In genomic region chr17:27760069-27760885, GRCh38 we compare ENCODE assay signal across 8 cellular contexts. TPM values are rescaled to one million over a fixed set of nuclear protein-coding genes. Genes with fewer than 3 reads are reported as not detected.
DNase-seq lines count a peak whose midpoint lies in the region; ATAC-seq and TF ChIP-seq lines count a peak whose summit lies in the region.

No MANE protein-coding gene starts in this region.

- H2BK5ac ChIP-seq in trophoblast cell (ENCODE audit: low read depth, low read length, poor library complexity), result no peak overlapping the region

- ATAC-seq in gastroesophageal sphincter (no peak), upper lobe of left lung (ENCODE audit: low FRiP score in 2 of 2) (peak; percentile 31 to 67)

- 38 to 82% methylated on average over 6 to 9 of the region's 28 CpGs for WGBS in gastroesophageal sphincter (ENCODE audit: low coverage in 1 of 2), 2 donors
- no CpG with 5 or more reads among the region's 28 CpGs for WGBS in trophoblast cell (ENCODE audit: extremely low coverage, insufficient coverage, insufficient read length)
- 50 to 53% methylated on average over 23 to 28 of the region's 28 CpGs for WGBS in upper lobe of left lung, 2 donors

- in situ Hi-C loops in HAP-1 (cut with MboI; ENCODE audit: low sequenced_read_pairs), result loop anchor here (5.0 kb wide), 1 partner anchor 117 kb away; no protein-coding TSS in a partner anchor

- H4K12ac ChIP-seq in trophoblast cell (ENCODE audit: low read depth, low read length), result no peak overlapping the region

- no peak overlapping the region for H2AFZ ChIP-seq in trophoblast cell (ENCODE audit: insufficient read depth, low read length, poor library complexity)

- H2BK12ac ChIP-seq in trophoblast cell (ENCODE audit: low read length), result no peak overlapping the region

- H2AK5ac ChIP-seq in trophoblast cell (ENCODE audit: low read length), result no peak overlapping the region

- H3K27me3 Mint-ChIP-seq in CD14-positive monocyte (ENCODE audit: low read depth in 3 of 3), result peaks cover 0 to 5% (median 3%) of the 10 kb centered on the region in 3 donors

- H3K79me1 ChIP-seq in trophoblast cell (ENCODE audit: low read length), result no peaks in the 10 kb centered on the region

- no peak overlapping the region for H3K4ac ChIP-seq in trophoblast cell (ENCODE audit: low read depth, low read length)

- no peaks in the 10 kb centered on the region for H3K9me3 Mint-ChIP-seq in CD14-positive monocyte

- H3K27me3 ChIP-seq in HAP-1 (ENCODE audit: low read depth), result no peaks in the 10 kb centered on the region
- no peaks in the 10 kb centered on the region for H3K27me3 ChIP-seq in Peyer's patch
- H3K27me3 ChIP-seq in gastroesophageal sphincter, result no peaks in the 10 kb centered on the region
- H3K27me3 ChIP-seq in trophoblast cell (ENCODE audit: insufficient read depth, low read length), result no peaks in the 10 kb centered on the region
- H3K27me3 ChIP-seq in upper lobe of left lung, result no peaks in the 10 kb centered on the region

- no peaks in the 10 kb centered on the region for H3K79me2 ChIP-seq in trophoblast cell (ENCODE audit: control insufficient read depth, insufficient read depth, low read length, poor library complexity)

- H3K4me3 ChIP-seq in HAP-1, result no peak overlapping the region
- H3K4me3 ChIP-seq in Peyer's patch, result no peak overlapping the region
- no peak overlapping the region for H3K4me3 ChIP-seq in gastroesophageal sphincter
- H3K4me3 ChIP-seq in trophoblast cell (ENCODE audit: low read depth, low read length), result no peak overlapping the region
- no peak overlapping the region for H3K4me3 ChIP-seq in upper lobe of left lung

- DNase-seq in CD14-positive monocyte (ENCODE audit: low spot score) (no peak), HAP-1 (ENCODE audit: low spot score in 2 of 2) (peak; percentile 16 to 86), Peyer's patch (peak; percentile 56 to 88 (median 81)), trophoblast cell (peak; percentile 50 to 75), upper lobe of left lung (peak; percentile 68 to 73), NCI-H226 (no peak)
- DNase-seq in activated T-helper 9 cell treated with anti-CD3 and anti-CD28 coated beads, Interleukin-2, amount 50 U/mL, for 16 hours (ENCODE audit: low read depth), result peak; percentile 55

- no peak overlapping the region for H3K9ac ChIP-seq in trophoblast cell (ENCODE audit: low read length)

- no peak overlapping the region for H3K23ac ChIP-seq in trophoblast cell (ENCODE audit: low read length)

- no peak overlapping the region for H3K14ac ChIP-seq in trophoblast cell (ENCODE audit: low read length)

- no peak overlapping the region for H4K8ac ChIP-seq in trophoblast cell (ENCODE audit: low read depth, low read length)

- H3K4me1 Mint-ChIP-seq in CD14-positive monocyte, result no peaks in the 10 kb centered on the region

- H3K27ac Mint-ChIP-seq in CD14-positive monocyte, result no peak overlapping the region

- no peak overlapping the region for H4K91ac ChIP-seq in trophoblast cell (ENCODE audit: low read depth, low read length)

- TF ChIP-seq POLR2A in Peyer's patch (IDR thresholded peaks at IDR 0.05) (no peak), gastroesophageal sphincter (IDR thresholded peaks at IDR 0.05) (no peak), upper lobe of left lung (IDR thresholded peaks at IDR 0.05) (no peak)

- intact Hi-C loops in CD14-positive monocyte (cut with micrococcal nuclease), result loop anchor here in 1 of 2 donors (1.0 kb wide), 1 partner anchor 120 kb away; no protein-coding TSS in a partner anchor

- no peaks in the 10 kb centered on the region for H3K4me1 ChIP-seq in HAP-1
- H3K4me1 ChIP-seq in Peyer's patch, result no peaks in the 10 kb centered on the region
- no peaks in the 10 kb centered on the region for H3K4me1 ChIP-seq in gastroesophageal sphincter
- no peaks in the 10 kb centered on the region for H3K4me1 ChIP-seq in trophoblast cell (ENCODE audit: control insufficient read depth in 1 of 2, insufficient read depth in 2 of 2, low read length in 2 of 2)
- H3K4me1 ChIP-seq in upper lobe of left lung, result no peaks in the 10 kb centered on the region

- H3K36me3 ChIP-seq in HAP-1 (replicated peaks) (no peaks in the 10 kb centered on the region), Peyer's patch (no peaks in the 10 kb centered on the region), gastroesophageal sphincter (no peaks in the 10 kb centered on the region), trophoblast cell (ENCODE audit: control insufficient read depth in 1 of 2, insufficient read depth in 2 of 2, low read length in 2 of 2) (no peaks in the 10 kb centered on the region), upper lobe of left lung (no peaks in the 10 kb centered on the region)

- no peak overlapping the region for H3K4me3 Mint-ChIP-seq in CD14-positive monocyte

- no peaks in the 10 kb centered on the region for H3K36me3 Mint-ChIP-seq in CD14-positive monocyte

- no peak overlapping the region for H3K18ac ChIP-seq in trophoblast cell (ENCODE audit: low read length)

- peak; percentile 97 for TF ChIP-seq CTCF in CD14-positive monocyte (IDR thresholded peaks at IDR 0.05)
- peak; percentile 76 to 92 (median 82) for TF ChIP-seq CTCF in Peyer's patch (IDR thresholded peaks at IDR 0.05)
- peak in 3 of 4 experiments; percentile 63 to 91 (median 78) for TF ChIP-seq CTCF in gastroesophageal sphincter (IDR thresholded peaks at IDR 0.05)
- TF ChIP-seq CTCF in upper lobe of left lung (IDR thresholded peaks at IDR 0.05), result peak; percentile 81 to 96 (median 86)

- H2BK120ac ChIP-seq in trophoblast cell (ENCODE audit: insufficient read depth, low read length, poor library complexity), result no peak overlapping the region

- H3K9me3 ChIP-seq in HAP-1, result no peaks in the 10 kb centered on the region
- H3K9me3 ChIP-seq in Peyer's patch, result no peaks in the 10 kb centered on the region
- no peaks in the 10 kb centered on the region for H3K9me3 ChIP-seq in gastroesophageal sphincter
- no peaks in the 10 kb centered on the region for H3K9me3 ChIP-seq in trophoblast cell (ENCODE audit: insufficient read depth, low read depth, low read length)
- no peaks in the 10 kb centered on the region for H3K9me3 ChIP-seq in upper lobe of left lung

- no peak overlapping the region for H3K4me2 ChIP-seq in trophoblast cell (ENCODE audit: low read length)

- no peak for TF ChIP-seq EP300 in gastroesophageal sphincter (IDR thresholded peaks at IDR 0.05)
- no peak for TF ChIP-seq EP300 in upper lobe of left lung (IDR thresholded peaks at IDR 0.05)

- H3K27ac ChIP-seq in Peyer's patch (no peak overlapping the region), gastroesophageal sphincter (no peak overlapping the region), trophoblast cell (ENCODE audit: low read depth, low read length) (no peak overlapping the region), upper lobe of left lung (no peak overlapping the region)

RNA-seq across cellular contexts. Expression of gene NOS2, which starts 40.1 kb away (rescaled TPM):
- not detected for polyA plus RNA-seq in CD14-positive monocyte
- total RNA-seq in Peyer's patch (10 to 100 TPM in 1 of 4 donors, 1 to 10 TPM in 3; 6.7 to 16.5 (median 7.7) TPM), gastroesophageal sphincter (under 1 TPM; 0.07 to 0.40 (median 0.35) TPM), upper lobe of left lung (1 to 10 TPM in 2 of 6 donors, under 1 TPM in 3, not detected in 1; 0.29 to 1.7 (median 0.78) TPM)
- 64.6 and 66.1 TPM in 2 replicates for polyA plus RNA-seq in trophoblast cell (2013)

Comparison
In these comparisons a context has a peak if more than half of its experiments do, and no peak if none do; other contexts are left out.
1. DNase-seq: peak in HAP-1 (2 of 2), Peyer's patch (3 of 3), activated T-helper 9 cell treated with anti-CD3 and anti-CD28 coated beads, Interleukin-2, amount 50 U/mL, for 16 hours (single experiment), trophoblast cell (2 of 2) and upper lobe of left lung (2 of 2); none in CD14-positive monocyte (single experiment) and NCI-H226 (single experiment).
2. Peak in every context shown above with its lines, with median percentiles within 50 percentile points of each other: CTCF ChIP-seq.